ENCODE assay signal across 1 cellular context in genomic region chr3:47781326-47781684, GRCh38.
TF ChIP-seq lines count a peak whose summit lies in the region.

No MANE protein-coding gene starts in this region.

TF ChIP-seq in K562, 482 proteins besides CTCF, POLR2A, EP300 and RAD21 (continued from another document and continues in another):
- TF ChIP-seq FOXP4 (CRISPR knock-in tag; IDR thresholded peaks at IDR 0.05; ENCODE audit: borderline replicate concordance) (peak; percentile 83; the same call in 1 of the 2 replicates), MAX (CRISPR knock-in tag; IDR thresholded peaks at IDR 0.05) (peak; percentile 82), MXD1 (CRISPR knock-in tag; IDR thresholded peaks at IDR 0.05; ENCODE audit: borderline replicate concordance, poor library complexity, severe bottlenecking) (peak; percentile 82), MGA (IDR thresholded peaks at IDR 0.05) (no peak; the same call in 1 of the 2 replicates), EGR1 (conservative IDR thresholded peaks at IDR 0.05) (peak; percentile 74), NFIC (IDR thresholded peaks at IDR 0.05) (no peak), MXI1 (IDR thresholded peaks at IDR 0.05; ENCODE audit: low read depth, low read length) (peak; percentile 87), CEBPG (CRISPR knock-in tag; IDR thresholded peaks at IDR 0.05) (0 out of 2 replicates have a peak, but pooled peaks have one; percentile 39), CEBPG (tag; conservative IDR thresholded peaks at IDR 0.05 in 1 of 2, IDR thresholded peaks at IDR 0.05 in 1 of 2) (no peak), ZNF436 (CRISPR knock-in tag; IDR thresholded peaks at IDR 0.05) (no peak), GATAD2B (IDR thresholded peaks at IDR 0.05; ENCODE audit: borderline replicate concordance) (no peak), HMGN3 (IDR thresholded peaks at IDR 0.05; ENCODE audit: borderline replicate concordance, extremely low read depth, insufficient read length, low read depth, low read length) (peak; percentile 58), L3MBTL2 (IDR thresholded peaks at IDR 0.05) (no peak; the same call in 1 of the 2 replicates), NCOR1 (IDR thresholded peaks at IDR 0.05) (0 out of 2 replicates have a peak, but pooled peaks have one; percentile 6), MNT (conservative IDR thresholded peaks at IDR 0.05) (peak; percentile 94 to 98), CHD1 (IDR thresholded peaks at IDR 0.05; ENCODE audit: low read length) (peak; percentile 90), NR3C1 (CRISPR knock-in tag; IDR thresholded peaks at IDR 0.05) (peak; percentile 41; the same call in 1 of the 2 replicates), ZBTB33 (CRISPR knock-in tag; IDR thresholded peaks at IDR 0.05) (peak; percentile 58; the same call in 1 of the 2 replicates), BHLHE40 (IDR thresholded peaks at IDR 0.05; ENCODE audit: low read length) (peak; percentile 51; the same call in 1 of the 2 replicates), NKRF (IDR thresholded peaks at IDR 0.05; ENCODE audit: borderline replicate concordance) (peak; percentile 95), BRCA1 (IDR thresholded peaks at IDR 0.05) (no peak), BRCA1 (CRISPR knock-in tag; IDR thresholded peaks at IDR 0.05) (peak; percentile 92; the same call in 1 of the 2 replicates), ZNF511 (CRISPR knock-in tag; IDR thresholded peaks at IDR 0.05) (peak; percentile 79; the same call in 1 of the 2 replicates), DMBX1 (CRISPR knock-in tag; IDR thresholded peaks at IDR 0.05; ENCODE audit: borderline replicate concordance) (0 out of 2 replicates have a peak, but pooled peaks have one; percentile 14), SAP30 (IDR thresholded peaks at IDR 0.05; ENCODE audit: borderline replicate concordance, insufficient read depth, low read depth, low read length, poor library complexity, severe bottlenecking) (peak; percentile 97), FOXJ2 (tag; IDR thresholded peaks at IDR 0.05) (peak; percentile 62; the same call in 1 of the 2 replicates), ZNF740 (CRISPR knock-in tag; IDR thresholded peaks at IDR 0.05) (no peak), ZNF740 (tag; IDR thresholded peaks at IDR 0.05) (peak in 1 of 2 experiments; percentile 61; a peak in 1 of 4 replicates), STAG1 (CRISPR knock-in tag; IDR thresholded peaks at IDR 0.05; ENCODE audit: borderline replicate concordance) (peak; percentile 62), E2F5 (CRISPR knock-in tag; IDR thresholded peaks at IDR 0.05) (peak; percentile 7; the same call in 1 of the 2 replicates)
